20 cellular contexts compared by ENCODE assay signal in the genomic region with DNA sequence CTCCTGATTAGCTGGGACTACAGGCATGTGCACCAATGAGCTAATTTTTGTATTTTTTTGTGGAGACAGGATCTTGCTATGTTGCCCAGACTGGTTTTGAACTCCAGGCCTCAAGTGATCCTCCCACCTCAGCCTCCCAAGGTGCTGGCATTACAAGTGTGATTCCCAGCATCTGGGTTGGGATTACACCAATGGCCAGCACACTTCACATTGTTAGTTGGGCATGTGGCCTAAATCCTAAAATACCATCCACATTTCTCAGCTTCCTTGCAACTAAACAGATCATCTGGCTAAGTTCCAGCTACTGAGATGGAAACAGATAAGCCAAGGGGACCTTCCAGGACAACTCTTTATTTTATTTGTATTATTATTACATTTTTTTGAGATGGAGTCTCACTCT. TPM values are rescaled to one million over a fixed set of nuclear protein-coding genes. Genes with fewer than 3 reads are reported as not detected.
DNase-seq lines count a peak whose midpoint lies in the region; ATAC-seq and TF ChIP-seq lines count a peak whose summit lies in the region.
"Had no signal": no experiment of that assay in that cellular context is flagged by ENCODE, and none has a peak within 500 bp of the region (broad histone marks: within the 10 kb centered on the region; RNA-seq: fewer than 3 reads in every experiment).

No MANE protein-coding gene starts in this region.

- no peak for ATAC-seq in heart left ventricle
- ATAC-seq: gastrocnemius medialis, T-cell had no signal

- peak; percentile 30 for DNase-seq in GM03348 (ENCODE audit: low spot score)
- peak; percentile 51 for DNase-seq in RPMI7951 (ENCODE audit: low read depth)
- peak; percentile 17 to 61 for DNase-seq in dermis microvascular lymphatic vessel endothelial cell (ENCODE audit: low read depth in 2 of 2)
- peak; percentile 54 for DNase-seq in non-pigmented ciliary epithelial cell (ENCODE audit: low read depth)
- no peak for DNase-seq in heart left ventricle
- DNase-seq in mucosa of gallbladder (ENCODE audit: low spot score), result no peak
- no peak for DNase-seq in cerebellar cortex (ENCODE audit: low spot score)
- DNase-seq in WERI-Rb-1, result no peak
- DNase-seq: activated CD4-positive, CD25-positive, alpha-beta regulatory T cell; activated effector memory CD4-positive, alpha-beta T cell treated with Interleukin-2 at 50 U/mL for 16 hours; aorta; DMS 273 treated with DMSO at 0.1 percent for 48 hours; gastrocnemius medialis; NCI-H69; T-cell had no signal

- no peaks in the 10 kb centered on the region for H3K27me3 ChIP-seq in heart left ventricle
- no peaks in the 10 kb centered on the region for H3K27me3 ChIP-seq in WERI-Rb-1 (ENCODE audit: insufficient read depth, low read depth, severe bottlenecking)
- H3K27me3 ChIP-seq: BLaER1, gastrocnemius medialis, suprapubic skin had no signal

- H3K27ac ChIP-seq in heart left ventricle, result no peak overlapping the region
- no peak overlapping the region for H3K27ac ChIP-seq in WERI-Rb-1
- H3K27ac ChIP-seq: gastrocnemius medialis, suprapubic skin had no signal

- no peak for TF ChIP-seq CTCF in heart left ventricle (IDR thresholded peaks at IDR 0.05)
- no peak for TF ChIP-seq CTCF in WERI-Rb-1 (IDR thresholded peaks at IDR 0.05; ENCODE audit: low read depth, low read length)

- intact Hi-C loops in heart left ventricle (cut with DNase I), result no loop called here

- H3K36me3 ChIP-seq in heart left ventricle, result peaks cover 0 to 96% (median 77%) of the 10 kb centered on the region in 9 donors
- peaks cover 33% of the 10 kb centered on the region for H3K36me3 ChIP-seq in WERI-Rb-1

- no peak overlapping the region for H3K4me3 ChIP-seq in heart left ventricle
- no peak overlapping the region for H3K4me3 ChIP-seq in WERI-Rb-1 (ENCODE audit: low read depth, low read length)
- H3K4me3 ChIP-seq: BLaER1, gastrocnemius medialis, lung, suprapubic skin had no signal

- no peak for TF ChIP-seq POLR2A in heart left ventricle (IDR thresholded peaks at IDR 0.05)

- H3K4me1 ChIP-seq in heart left ventricle, result no peaks in the 10 kb centered on the region
- H3K4me1 ChIP-seq: gastrocnemius medialis, suprapubic skin had no signal

- H3K9me3 ChIP-seq in heart left ventricle, result no peaks in the 10 kb centered on the region
- no peaks in the 10 kb centered on the region for H3K9me3 ChIP-seq in WERI-Rb-1 (ENCODE audit: severe bottlenecking)
- H3K9me3 ChIP-seq: BLaER1, gastrocnemius medialis, suprapubic skin had no signal

RNA-seq across cellular contexts. Expression of a gene that starts 9.9 kb away (rescaled TPM):
- total RNA-seq in RPMI7951 (2014; rRNA removed; shearing (Covaris generic)), result 8.1 and 19.2 TPM in 2 replicates
- total RNA-seq in dermis microvascular lymphatic vessel endothelial cell (31.5 and 39.3 TPM in 2 replicates), heart left ventricle (10 to 100 TPM; 10.2 to 22.3 (median 14.7) TPM), mucosa of gallbladder (35.1 TPM)
- polyA plus RNA-seq in heart left ventricle, result 10 to 100 TPM; 22.3 to 31.1 TPM

RNA-seq across cellular contexts. Expression of a gene that starts 16.6 kb away (rescaled TPM):
- total RNA-seq in RPMI7951 (2014; rRNA removed; shearing (Covaris generic)), result not detected in 2 replicates
- not detected in 2 replicates for total RNA-seq in dermis microvascular lymphatic vessel endothelial cell
- under 1 TPM in 2 of 9 donors, not detected in 7; 0.21 to 0.44 TPM for total RNA-seq in heart left ventricle
- under 1 TPM; 0.10 to 0.23 TPM for polyA plus RNA-seq in heart left ventricle
- 1.4 TPM for total RNA-seq in mucosa of gallbladder
- total RNA-seq: gastrocnemius medialis, renal cortical epithelial cell had no signal
- polyA plus RNA-seq: neural cell had no signal

RNA-seq across cellular contexts. Expression of a gene that starts 35.6 kb away (rescaled TPM):
- total RNA-seq in RPMI7951 (2014; rRNA removed; shearing (Covaris generic)), result 15.7 and 15.9 TPM in 2 replicates
- total RNA-seq in dermis microvascular lymphatic vessel endothelial cell, result 18.5 and 25.4 TPM in 2 replicates
- 10 to 100 TPM; 11.1 to 25.3 (median 19.5) TPM for total RNA-seq in heart left ventricle
- polyA plus RNA-seq in heart left ventricle, result 10 to 100 TPM; 12.7 to 23.4 TPM
- 39.2 TPM for total RNA-seq in mucosa of gallbladder

RNA-seq across cellular contexts. Expression of a gene that starts 36.9 kb away (rescaled TPM):
- 0.20 TPM in 1 of 2 replicates, not detected in the other for total RNA-seq in RPMI7951 (2014; rRNA removed; shearing (Covaris generic))
- total RNA-seq in dermis microvascular lymphatic vessel endothelial cell, result 0.13 and 0.25 TPM in 2 replicates
- total RNA-seq in heart left ventricle, result under 1 TPM in 5 of 9 donors, not detected in 4; 0.15 to 0.63 (median 0.52) TPM
- under 1 TPM; 0.06 to 0.19 TPM for polyA plus RNA-seq in heart left ventricle
- total RNA-seq in mucosa of gallbladder, result 0.83 TPM

RNA-seq across cellular contexts. Expression of a gene that starts 51.5 kb away (rescaled TPM):
- 8.3 and 11.2 TPM in 2 replicates for total RNA-seq in RPMI7951 (2014; rRNA removed; shearing (Covaris generic))
- 7.4 and 8.9 TPM in 2 replicates for total RNA-seq in dermis microvascular lymphatic vessel endothelial cell
- 10 to 100 TPM; 27.5 to 47.1 (median 34.7) TPM for total RNA-seq in heart left ventricle
- 10 to 100 TPM; 34.6 to 43.0 TPM for polyA plus RNA-seq in heart left ventricle
- 88.1 TPM for total RNA-seq in mucosa of gallbladder

Comparison
In these comparisons a context has a peak if more than half of its experiments do, and no peak if none do; other contexts are left out.
1. DNase-seq: peak in GM03348 (single experiment), RPMI7951 (single experiment), dermis microvascular lymphatic vessel endothelial cell (2 of 2) and non-pigmented ciliary epithelial cell (single experiment); none in heart left ventricle (0 of 5), mucosa of gallbladder (single experiment), cerebellar cortex (single experiment) and WERI-Rb-1 (single experiment).